In genomic region chr2:219279916-219280516, GRCh38 we compare ENCODE assay signal across 1 cellular context.
TF ChIP-seq lines count a peak whose summit lies in the region.

No MANE protein-coding gene starts in this region.

TF ChIP-seq in HCT116, 20 proteins besides CTCF, POLR2A, EP300 and RAD21 (continued from another document):
- TF ChIP-seq YY1 (IDR thresholded peaks at IDR 0.05; ENCODE audit: extremely low read depth, insufficient replicate concordance, low read depth, low read length) = no peak
TF ChIP-seq in HCT116: peak in this region for 0.
